Comparison of ENCODE assay signal across 7 cellular contexts in genomic region chr5:40416588-40416987, GRCh38.
"Had no signal": no experiment of that assay in that cellular context is flagged by ENCODE, and none has a peak within 500 bp of the region (broad histone marks: within the 10 kb centered on the region; RNA-seq: fewer than 3 reads in every experiment).

No MANE protein-coding gene starts in this region.

- H3K4me1 Mint-ChIP-seq: H9, IgD-negative memory B cell had no signal

- H3K4me3 Mint-ChIP-seq: H9, IgD-negative memory B cell had no signal

- H3K27me3 Mint-ChIP-seq: IgD-negative memory B cell had no signal

- FAIRE-seq: HepG2 had no signal

- H3K9ac ChIP-seq: GM23248 had no signal

- ATAC-seq: HepG2 had no signal

- H3K27ac Mint-ChIP-seq: H9, IgD-negative memory B cell had no signal

- H3K4me3 ChIP-seq: GM23248 had no signal

- H3K27ac ChIP-seq: GM23248, HL-60 had no signal

- DNase-seq: GM23248, GOT3, H9, HCEC 1CT had no signal
